In genomic region chr20:969868-970267, GRCh38 we compare ENCODE assay signal across 6 cellular contexts. TPM values are rescaled to one million over a fixed set of nuclear protein-coding genes. Genes with fewer than 3 reads are reported as not detected.
"Had no signal": no experiment of that assay in that cellular context is flagged by ENCODE, and none has a peak within 500 bp of the region (broad histone marks: within the 10 kb centered on the region; RNA-seq: fewer than 3 reads in every experiment).

No MANE protein-coding gene starts in this region.

- H3K4me3 ChIP-seq: GM23338, K562 had no signal

- H2AFZ ChIP-seq: GM23338 had no signal

- ATAC-seq: GM23338, HepG2, K562 had no signal

- H3K4me2 ChIP-seq: GM23338 had no signal

- H3K27ac ChIP-seq: HL-60 had no signal

- H3K4me3 Mint-ChIP-seq: GM23338, H9 had no signal

- H3K27ac Mint-ChIP-seq: GM23338, H9 had no signal

- DNase-seq: H9, HCEC 1CT had no signal

RNA-seq across cellular contexts. Expression of gene RSPO4, which starts 32.2 kb away (rescaled TPM):
- total RNA-seq: HepG2, K562 had no signal
- polyA plus RNA-seq: HepG2 had no signal

RNA-seq across cellular contexts. Expression of gene ANGPT4, which starts 53.7 kb away (rescaled TPM):
- total RNA-seq: HepG2, K562 had no signal
- polyA plus RNA-seq: GM23338, HepG2, K562 had no signal
